Comparison of ENCODE assay signal across 1 cellular context in genomic region chr1:156145622-156146005, GRCh38.
TF ChIP-seq lines count a peak whose summit lies in the region.

No MANE protein-coding gene starts in this region.

TF ChIP-seq in HEK293, 187 proteins besides CTCF, POLR2A, EP300 and RAD21:
- TF ChIP-seq ZNF239 (tag by site-specific recombination; IDR thresholded peaks at IDR 0.05) = no peak
- peak; percentile 92 for TF ChIP-seq ZNF558 (tag by site-specific recombination; IDR thresholded peaks at IDR 0.05)
